In the genomic region with DNA sequence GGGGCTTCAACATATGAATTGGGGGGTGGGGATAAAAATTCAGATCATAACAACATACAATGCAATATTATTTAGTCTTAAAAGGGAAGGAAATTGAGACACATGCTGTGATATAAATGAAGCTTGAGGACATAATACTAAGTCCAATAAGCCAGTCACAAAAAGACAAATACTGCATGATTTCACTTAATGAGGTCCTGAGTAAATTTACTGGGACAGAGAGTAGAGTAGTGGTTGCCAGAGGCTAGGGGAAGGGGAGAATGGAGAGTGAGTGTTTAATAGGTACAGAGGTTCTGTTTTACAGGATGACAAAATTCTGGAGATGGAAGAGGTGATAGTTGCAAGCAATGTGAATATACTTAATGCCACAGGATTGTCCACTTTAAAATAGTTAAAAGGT, we compare ENCODE assay signal across 24 cellular contexts.
"Had no signal": no experiment of that assay in that cellular context is flagged by ENCODE, and none has a peak within 500 bp of the region (broad histone marks: within the 10 kb centered on the region; RNA-seq: fewer than 3 reads in every experiment).

No MANE protein-coding gene starts in this region.

- H3K36me3 ChIP-seq: ascending aorta, cardiac muscle cell had no signal

- H3K4me3 ChIP-seq: ascending aorta, cardiac muscle cell, SK-N-MC had no signal

- H3K9me3 ChIP-seq: ascending aorta had no signal

- H3K27ac ChIP-seq: ascending aorta, cardiac muscle cell, SK-N-MC had no signal

- ATAC-seq: activated CD4-positive, alpha-beta T cell treated with anti-CD3 and anti-CD28 coated beads for 36 hours; activated CD4-positive, CD25-positive, alpha-beta regulatory T cell treated with anti-CD3 and anti-CD28 coated beads, Interleukin-2, amount 50 U/mL, for 24 hours; activated CD8-positive, alpha-beta T cell treated with anti-CD3 and anti-CD28 coated beads, Interleukin-2, amount 10 ng/mL, durations not matched to agents 7 days and 5 days; WTC11 had no signal

- H3K27me3 ChIP-seq: ascending aorta, cardiac muscle cell had no signal

- DNase-seq: activated CD4-positive, alpha-beta T cell treated with anti-CD3 and anti-CD28 coated beads for 36 hours; activated CD4-positive, alpha-beta T cell treated with anti-CD3 and anti-CD28 coated beads, Interleukin-2, amount 10 ng/mL, durations not matched to agents 7 days and 5 days; activated CD4-positive, alpha-beta T cell treated with anti-CD3 and anti-CD28 coated beads, Interleukin-2, amount 50 U/mL, for 48 hours; activated CD8-positive, alpha-beta T cell treated with anti-CD3 and anti-CD28 coated beads, Interleukin-2, amount 10 ng/mL, durations not matched to agents 7 days and 5 days; activated gamma-delta T cell; activated naive CD4-positive, alpha-beta T cell treated with Interleukin-2 at 50 U/mL for 16 hours; activated naive CD8-positive, alpha-beta T cell treated with anti-CD3 and anti-CD28 coated beads, Interleukin-2, amount 10 ng/mL, durations not matched to agents 7 days and 5 days; activated T-cell treated with anti-CD3 and anti-CD28 coated beads, Interleukin-2, amount 50 U/mL, for 24 hours; amygdala; Kasumi-1; KG1; MM.1S; NCI-H1105 treated with DMSO at 0.1 percent for 48 hours; NCI-H1436; NCI-H187 treated with DMSO at 0.1 percent for 48 hours; NCI-H226; NCI-H446 treated with DMSO at 0.1 percent for 48 hours; NCI-H524; Right ventricle myocardium superior had no signal

- H3K4me1 ChIP-seq: ascending aorta had no signal
